ENCODE assay signal across 8 cellular contexts in the genomic region with DNA sequence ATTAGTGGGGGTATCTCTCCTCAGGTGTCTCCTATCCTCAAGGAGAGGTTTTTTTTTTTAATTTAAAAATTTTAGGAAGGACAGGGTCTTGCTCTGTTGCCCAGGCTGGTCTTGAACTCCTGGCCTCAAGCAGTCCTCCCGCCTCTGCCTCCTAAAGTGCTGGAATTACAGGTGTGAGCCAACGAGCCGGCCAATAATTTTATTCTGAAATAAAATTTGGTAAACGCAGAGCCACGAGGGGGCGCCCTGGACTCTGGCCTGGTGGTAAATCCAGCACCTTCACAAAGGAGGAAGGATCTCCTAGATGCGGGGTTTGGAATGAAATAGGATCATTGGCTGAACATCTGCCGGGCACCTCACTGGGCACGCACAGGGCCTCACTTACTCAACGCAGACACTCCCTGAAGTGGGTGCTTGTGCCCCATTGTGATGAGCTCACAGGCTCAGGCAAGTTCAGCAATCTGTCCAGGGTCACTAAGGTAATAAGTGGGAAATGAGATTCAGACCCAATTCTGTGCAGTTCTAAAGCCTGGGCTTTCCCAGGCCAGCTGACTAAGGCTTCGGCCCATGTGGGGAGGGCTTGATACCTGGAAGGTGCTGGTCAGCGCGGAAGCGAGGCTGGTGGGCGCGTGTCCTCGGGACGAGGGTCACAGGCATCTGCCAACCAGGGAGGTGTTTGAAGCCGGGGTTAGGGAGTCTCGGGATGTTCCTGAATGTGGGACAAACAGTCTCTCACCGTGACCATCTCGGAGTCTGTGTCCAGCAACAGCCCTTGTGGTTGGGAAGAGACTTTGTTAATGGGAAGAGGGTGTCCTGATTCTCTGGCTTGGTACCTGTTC. TPM values are rescaled to one million over a fixed set of nuclear protein-coding genes. Genes with fewer than 3 reads are reported as not detected.
DNase-seq lines count a peak whose midpoint lies in the region; ATAC-seq and TF ChIP-seq lines count a peak whose summit lies in the region.

No MANE protein-coding gene starts in this region.

- TF ChIP-seq CTCF in KMS-11 (conservative IDR thresholded peaks at IDR 0.05; ENCODE audit: low read depth, low read length) (peak; percentile 98), chondrocyte (IDR thresholded peaks at IDR 0.05) (peak; percentile 77), neural progenitor cell (IDR thresholded peaks at IDR 0.05) (peak; percentile 75)

- H3K4me1 ChIP-seq in KMS-11 (ENCODE audit: low read depth, poor library complexity, severe bottlenecking) = peaks cover 50% of the 10 kb centered on the region
- H3K4me1 ChIP-seq in neural progenitor cell = peaks cover 15% of the 10 kb centered on the region

- H3K36me3 Mint-ChIP-seq in chondrocyte (ENCODE audit: low read depth) (no peaks in the 10 kb centered on the region), neural progenitor cell (no peaks in the 10 kb centered on the region)

- H3F3A ChIP-seq in neural progenitor cell (ENCODE audit: low read depth) = peaks cover 7% of the 10 kb centered on the region

- H3K4me2 ChIP-seq in KMS-11 (no peak overlapping the region), neural progenitor cell (no peak overlapping the region)

- no peak overlapping the region for H3K4me3 ChIP-seq in KMS-11 (IDR thresholded peaks at IDR 0.05; ENCODE audit: insufficient read depth, low read depth, low read length)
- no peak overlapping the region for H3K4me3 ChIP-seq in neural progenitor cell

- H3K27ac Mint-ChIP-seq in chondrocyte (ENCODE audit: unreplicated experiment) = no peak overlapping the region
- H3K27ac Mint-ChIP-seq in neural progenitor cell = no peak overlapping the region

- H3K27me3 Mint-ChIP-seq in chondrocyte (ENCODE audit: low read depth) = peaks cover 46% of the 10 kb centered on the region
- H3K27me3 Mint-ChIP-seq in neural progenitor cell (ENCODE audit: insufficient read depth, low read depth) = peaks cover 5% of the 10 kb centered on the region

- H3K4me1 Mint-ChIP-seq in chondrocyte (ENCODE audit: low read depth) (no peaks in the 10 kb centered on the region), neural progenitor cell (peaks cover 2% of the 10 kb centered on the region)

- no peak overlapping the region for H2AFZ ChIP-seq in KMS-11 (ENCODE audit: low read depth)
- peak overlapping the region; percentile 61 for H2AFZ ChIP-seq in neural progenitor cell (replicated peaks)

- H3K27ac ChIP-seq in KMS-11 (no peak overlapping the region), neural progenitor cell (no peak overlapping the region)

- no peaks in the 10 kb centered on the region for H3K79me2 ChIP-seq in KMS-11 (ENCODE audit: insufficient read depth, low read depth)
- no peaks in the 10 kb centered on the region for H3K79me2 ChIP-seq in neural progenitor cell (ENCODE audit: low read depth)

- H3K9me3 ChIP-seq in neural progenitor cell (ENCODE audit: low read depth) = no peaks in the 10 kb centered on the region

- H3K4me3 Mint-ChIP-seq in chondrocyte (ENCODE audit: unreplicated experiment) = no peak overlapping the region
- no peak overlapping the region for H3K4me3 Mint-ChIP-seq in neural progenitor cell

- H3K36me3 ChIP-seq in KMS-11 (ENCODE audit: insufficient read depth) (no peaks in the 10 kb centered on the region), neural progenitor cell (no peaks in the 10 kb centered on the region)

- H4K20me1 ChIP-seq in KMS-11 (ENCODE audit: insufficient read depth) = no peaks in the 10 kb centered on the region
- no peaks in the 10 kb centered on the region for H4K20me1 ChIP-seq in neural progenitor cell (ENCODE audit: low read depth)

- H3K27me3 ChIP-seq in KMS-11 (ENCODE audit: insufficient read depth, low read depth) = no peaks in the 10 kb centered on the region
- H3K27me3 ChIP-seq in neural progenitor cell = no peaks in the 10 kb centered on the region

- DNase-seq in NCI-H1105 treated with DMSO at 0.1 percent for 48 hours (lab: John Stamatoyannopoulos, UW) (peak; percentile 11), NCI-H1105 (lab: John Stamatoyannopoulos, UW) (no peak), SKM-1 (lab: John Stamatoyannopoulos, UW; ENCODE audit: unreplicated experiment) (peak; percentile 47), chondrocyte (ENCODE audit: low spot score) (no peak), neural progenitor cell (ENCODE audit: low spot score) (peak; percentile 73), NCI-H1048 (lab: John Stamatoyannopoulos, UW) (no peak)

- no peaks in the 10 kb centered on the region for H3K9me3 Mint-ChIP-seq in chondrocyte (ENCODE audit: low read depth)
- H3K9me3 Mint-ChIP-seq in neural progenitor cell = no peaks in the 10 kb centered on the region

- no peak overlapping the region for H3K9ac ChIP-seq in KMS-11
- H3K9ac ChIP-seq in neural progenitor cell = no peak overlapping the region

- ATAC-seq in GM19463 (IDR thresholded peaks at IDR 0.05; ENCODE audit: unreplicated experiment) = no peak

RNA-seq across cellular contexts. Expression of a gene that starts 32.7 kb away (rescaled TPM):
- 23.4 to 25.6 TPM (median 24.4 TPM) in 3 replicates for total RNA-seq in chondrocyte
- total RNA-seq in neural progenitor cell (ENCODE audit: low replicate concordance) = 13.7 and 19.5 TPM in 2 replicates

Comparison
In these comparisons a context has a peak if more than half of its experiments do, and no peak if none do; other contexts are left out.
1. DNase-seq: peak in NCI-H1105 treated with DMSO at 0.1 percent for 48 hours (single experiment), SKM-1 (single experiment) and neural progenitor cell (single experiment); none in NCI-H1105 (single experiment), chondrocyte (single experiment) and NCI-H1048 (single experiment).
2. Peak in every context shown above with its lines, with median percentiles within 50 percentile points of each other: CTCF ChIP-seq.